Comparison of ENCODE assay signal across 16 cellular contexts in the genomic region with DNA sequence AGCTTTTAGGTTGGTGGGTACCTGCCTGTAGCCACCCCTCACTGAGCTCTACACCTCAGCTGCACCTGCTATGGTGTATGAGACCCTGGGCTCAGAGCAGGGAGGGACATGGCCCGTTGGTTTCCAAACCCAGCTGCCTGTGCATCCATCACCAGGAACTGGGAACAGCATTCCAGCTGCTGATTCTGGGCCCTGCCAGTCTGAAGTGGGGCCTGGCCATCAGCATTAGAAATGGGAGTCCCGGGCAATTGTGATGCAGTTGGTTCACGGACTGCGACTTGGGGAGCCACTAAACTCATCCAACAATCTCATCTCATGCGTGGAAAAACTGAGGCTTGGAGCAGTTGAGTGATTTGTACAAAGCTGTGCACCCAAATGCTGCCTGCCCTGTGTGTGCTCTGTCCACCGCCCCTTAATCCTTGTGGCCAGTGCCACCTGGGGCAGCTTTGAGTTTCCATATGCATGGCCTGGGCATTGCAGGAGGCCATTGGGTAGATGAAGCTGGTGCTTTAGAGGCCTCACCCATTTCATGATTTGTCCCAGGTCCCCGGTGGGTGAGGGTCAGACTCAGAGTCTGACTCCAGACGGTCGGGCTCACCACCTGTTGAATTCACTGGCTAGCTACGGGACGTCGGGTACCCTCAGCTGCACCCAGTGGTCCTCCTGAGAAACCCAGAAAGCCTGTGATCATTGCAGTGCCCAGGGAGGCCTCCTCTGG.
"Had no signal": no experiment of that assay in that cellular context is flagged by ENCODE, and none has a peak within 500 bp of the region (broad histone marks: within the 10 kb centered on the region; RNA-seq: fewer than 3 reads in every experiment).

No MANE protein-coding gene starts in this region.

- H3K4me3 Mint-ChIP-seq: activated naive CD4-positive, alpha-beta T cell treated with anti-CD3 and anti-CD28 coated beads for 36 hours; endodermal cell; natural killer cell; stimulated activated naive CD8-positive, alpha-beta T cell treated with anti-CD3 and anti-CD28 coated beads, Interleukin-15, Interleukin-2, amounts not matched to agents 100 ng/mL and 50 ng/mL, for 24 hours; T-cell had no signal

- H3K4me3 ChIP-seq: cardiac muscle cell, dorsolateral prefrontal cortex, prostate gland, testis had no signal

- H3K27ac Mint-ChIP-seq: activated naive CD4-positive, alpha-beta T cell treated with anti-CD3 and anti-CD28 coated beads for 36 hours; endodermal cell; natural killer cell; stimulated activated naive CD8-positive, alpha-beta T cell treated with anti-CD3 and anti-CD28 coated beads, Interleukin-15, Interleukin-2, amounts not matched to agents 100 ng/mL and 50 ng/mL, for 24 hours; T-cell had no signal

- ATAC-seq: left lobe of liver, natural killer cell, right cardiac atrium, T-cell had no signal

- H3K27me3 ChIP-seq: cardiac muscle cell, testis had no signal

- H3K9me3 ChIP-seq: prostate gland, testis had no signal

- H3K27ac ChIP-seq: cardiac muscle cell, dorsolateral prefrontal cortex, prostate gland, testis had no signal

- H3K27me3 Mint-ChIP-seq: stimulated activated naive CD8-positive, alpha-beta T cell treated with anti-CD3 and anti-CD28 coated beads, Interleukin-15, Interleukin-2, amounts not matched to agents 100 ng/mL and 50 ng/mL, for 24 hours had no signal

- H3K36me3 Mint-ChIP-seq: natural killer cell, T-cell had no signal

- H3K9me3 Mint-ChIP-seq: activated naive CD4-positive, alpha-beta T cell treated with anti-CD3 and anti-CD28 coated beads for 36 hours; endodermal cell; stimulated activated naive CD8-positive, alpha-beta T cell treated with anti-CD3 and anti-CD28 coated beads, Interleukin-15, Interleukin-2, amounts not matched to agents 100 ng/mL and 50 ng/mL, for 24 hours had no signal

- H3K4me1 ChIP-seq: prostate gland, testis had no signal

- H3K36me3 ChIP-seq: cardiac muscle cell, prostate gland had no signal

- H3K4me1 Mint-ChIP-seq: endodermal cell, natural killer cell, T-cell had no signal

- DNase-seq: activated CD4-positive, alpha-beta T cell treated with anti-CD3 and anti-CD28 coated beads for 1 hour; activated CD4-positive, alpha-beta T cell treated with anti-CD3 and anti-CD28 coated beads, Interleukin-2, amount 50 U/mL, for 4 hours; activated naive CD4-positive, alpha-beta T cell treated with anti-CD3 and anti-CD28 coated beads for 36 hours; activated T-cell treated with anti-CD3 and anti-CD28 coated beads for 4 hours; natural killer cell; nucleus accumbens; right cardiac atrium; T-cell; T1000; testis had no signal
